In the genomic region with DNA sequence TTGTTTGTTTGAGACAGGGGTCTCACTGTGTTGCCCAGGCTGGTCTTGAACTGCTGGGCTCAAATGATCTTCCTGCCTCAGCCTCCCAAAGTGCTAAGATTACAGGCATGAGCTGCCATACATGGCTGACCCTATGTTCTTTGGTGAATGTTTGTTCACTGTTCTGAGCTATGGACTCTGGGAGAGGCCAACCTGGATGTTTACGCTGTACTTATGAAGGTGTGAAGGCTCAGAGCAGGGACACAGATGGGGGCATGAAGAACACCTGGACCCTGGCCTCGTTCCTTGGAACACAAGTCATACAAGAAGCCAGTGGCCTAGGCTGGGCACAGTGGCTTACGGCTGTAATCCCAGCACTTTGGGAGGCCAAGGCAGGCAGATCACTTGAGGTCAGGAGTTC, we compare ENCODE assay signal across 29 cellular contexts.
"Had no signal": no experiment of that assay in that cellular context is flagged by ENCODE, and none has a peak within 500 bp of the region (broad histone marks: within the 10 kb centered on the region; RNA-seq: fewer than 3 reads in every experiment).

No MANE protein-coding gene starts in this region.

- H3K27ac Mint-ChIP-seq: dendritic cell treated with granulocyte-macrophage colony-stimulating factor and Interleukin-4, amounts not matched to agents 40 ng/mL and 50 ng/mL, for 4 days; effector memory CD8-positive, alpha-beta T cell; endodermal cell had no signal

- H3K27me3 ChIP-seq: colonic mucosa, foreskin keratinocyte, gastrocnemius medialis had no signal

- H3K9me3 ChIP-seq: colonic mucosa, esophagus muscularis mucosa, esophagus squamous epithelium, gastrocnemius medialis, gastroesophageal sphincter, heart left ventricle, heart right ventricle had no signal

- H3K27ac ChIP-seq: colonic mucosa, coronary artery, dorsolateral prefrontal cortex, epithelial cell of prostate, esophagus muscularis mucosa, esophagus squamous epithelium, foreskin keratinocyte, gastrocnemius medialis, gastroesophageal sphincter, heart left ventricle, heart right ventricle had no signal

- H3K9me3 Mint-ChIP-seq: dendritic cell treated with granulocyte-macrophage colony-stimulating factor and Interleukin-4, amounts not matched to agents 40 ng/mL and 50 ng/mL, for 4 days; effector memory CD8-positive, alpha-beta T cell; endodermal cell had no signal

- DNase-seq: colonic mucosa; cortex of kidney; dermis blood vessel endothelial cell; dorsolateral prefrontal cortex; effector CD4-positive, alpha-beta T cell; effector CD8-positive, alpha-beta T cell; effector memory CD4-positive, alpha-beta T cell; effector memory CD8-positive, alpha-beta T cell; endodermal cell; erythroblast; esophagus squamous epithelium; foreskin fibroblast; foreskin keratinocyte; foreskin melanocyte; gastrocnemius medialis; glutamatergic neuron; head of caudate nucleus; heart left ventricle; heart right ventricle had no signal

- H3K4me1 ChIP-seq: colonic mucosa, esophagus muscularis mucosa, esophagus squamous epithelium, foreskin keratinocyte, gastrocnemius medialis, gastroesophageal sphincter, heart left ventricle, heart right ventricle had no signal

- H3K4me3 Mint-ChIP-seq: dendritic cell treated with granulocyte-macrophage colony-stimulating factor and Interleukin-4, amounts not matched to agents 40 ng/mL and 50 ng/mL, for 4 days; effector memory CD8-positive, alpha-beta T cell; endodermal cell had no signal

- H3K4me3 ChIP-seq: colonic mucosa, coronary artery, dorsolateral prefrontal cortex, esophagus muscularis mucosa, esophagus squamous epithelium, gastrocnemius medialis, gastroesophageal sphincter, heart left ventricle, heart right ventricle had no signal

- ATAC-seq: effector memory CD8-positive, alpha-beta T cell; esophagus mucosa; foreskin keratinocyte; gastrocnemius medialis; gastroesophageal sphincter; heart left ventricle; heart right ventricle had no signal

- H3K36me3 ChIP-seq: colonic mucosa, esophagus muscularis mucosa, esophagus squamous epithelium, gastrocnemius medialis, gastroesophageal sphincter, heart left ventricle, heart right ventricle had no signal

- FAIRE-seq: colon, endometrium, endothelial cell of umbilical vein, frontal cortex had no signal
